Comparison of ENCODE assay signal across 8 cellular contexts in the genomic region with DNA sequence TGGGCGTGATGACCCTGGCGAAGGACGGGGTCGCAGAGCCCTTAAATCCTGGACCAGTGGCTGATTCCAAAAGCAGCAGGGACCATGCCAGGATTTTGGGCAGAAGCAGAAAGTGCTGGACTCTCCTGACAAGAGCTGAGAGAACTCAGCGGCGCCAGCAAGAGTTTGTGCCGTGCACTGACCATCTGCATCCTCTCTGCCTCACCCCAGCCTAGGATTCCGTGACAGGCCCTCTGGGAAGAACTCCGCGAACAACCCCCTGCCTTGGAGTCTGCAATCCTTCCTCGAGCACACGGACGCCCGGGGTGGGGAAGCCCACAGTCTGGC. TPM values are rescaled to one million over a fixed set of nuclear protein-coding genes. Genes with fewer than 3 reads are reported as not detected.
DNase-seq lines count a peak whose midpoint lies in the region; ATAC-seq and TF ChIP-seq lines count a peak whose summit lies in the region.

No MANE protein-coding gene starts in this region.

- H3K4me3 ChIP-seq in mammary epithelial cell (replicated peaks in 1 of 3; ENCODE audit: insufficient read depth in 1 of 3, low read depth in 2 of 3, low read length in 3 of 3) = peak overlapping the region; percentile 67 to 88 (median 72)
- peak overlapping the region; percentile 56 to 98 for H3K4me3 ChIP-seq in mesenchymal stem cell (ENCODE audit: insufficient read depth in 1 of 2, low read depth in 1 of 2, low read length in 2 of 2)
- peak overlapping the region; percentile 79 to 91 for H3K4me3 ChIP-seq in uterus

- H3K18ac ChIP-seq in mesenchymal stem cell (ENCODE audit: low read depth in 1 of 2, low read length in 2 of 2) = peak overlapping the region in 1 of 2 experiments; percentile 1

- no peak overlapping the region for H2BK120ac ChIP-seq in mesenchymal stem cell (ENCODE audit: low read depth, low read length)

- peak overlapping the region in 1 of 2 experiments; percentile 19 for H3K4ac ChIP-seq in mesenchymal stem cell (ENCODE audit: low read depth in 1 of 2, low read length in 2 of 2)

- H4K91ac ChIP-seq in mesenchymal stem cell (ENCODE audit: low read length) = no peak overlapping the region

- peak overlapping the region; percentile 89 for H3K4me2 ChIP-seq in mammary epithelial cell (ENCODE audit: insufficient read depth, low read depth, low read length)
- H3K4me2 ChIP-seq in mesenchymal stem cell (ENCODE audit: low read length, poor library complexity, severe bottlenecking) = peak overlapping the region; percentile 87

- BruUV-seq in mammary epithelial cell (replicated peaks; lab: Mats Ljungman, UMichigan) = no TSS peak

- peaks cover 22% of the 10 kb centered on the region for H3K4me1 Mint-ChIP-seq in activated naive CD4-positive, alpha-beta T cell treated with anti-CD3 and anti-CD28 coated beads, Interleukin-2, amount 10 ng/mL, durations not matched to agents 7 days and 5 days

- H2BK12ac ChIP-seq in mesenchymal stem cell (ENCODE audit: low read length in 2 of 2) = no peak overlapping the region

- H3K27me3 ChIP-seq in mammary epithelial cell (ENCODE audit: insufficient read depth, low read length) (no peaks in the 10 kb centered on the region), mesenchymal stem cell (ENCODE audit: control insufficient read depth in 1 of 2, insufficient read depth in 1 of 2, low read length in 2 of 2) (peaks cover 1 to 3% of the 10 kb centered on the region in 2 experiments), uterus (no peaks in the 10 kb centered on the region)

- in situ Hi-C loops in mammary epithelial cell (cut with MboI; ENCODE audit: low sequenced_read_pairs in 2 of 2) = no loop called here

- H2AK5ac ChIP-seq in mesenchymal stem cell (ENCODE audit: low read length, severe bottlenecking) = no peak overlapping the region

- no peak overlapping the region for H2BK5ac ChIP-seq in mesenchymal stem cell (ENCODE audit: low read depth, low read length, poor library complexity, severe bottlenecking)

- peak overlapping the region; percentile 73 for H3K27ac Mint-ChIP-seq in activated naive CD4-positive, alpha-beta T cell treated with anti-CD3 and anti-CD28 coated beads, Interleukin-2, amount 10 ng/mL, durations not matched to agents 7 days and 5 days

- DNase-seq in activated naive CD4-positive, alpha-beta T cell treated with anti-CD3 and anti-CD28 coated beads, Interleukin-2, amount 10 ng/mL, durations not matched to agents 7 days and 5 days = no peak
- DNase-seq in activated naive CD4-positive, alpha-beta T cell treated with Interleukin-2 at 50 U/mL for 16 hours = no peak
- DNase-seq in mammary epithelial cell = no peak
- no peak for DNase-seq in mesenchymal stem cell
- DNase-seq in uterus = no peak
- DNase-seq in NCI-H187 (lab: John Stamatoyannopoulos, UW) = no peak
- DNase-seq in activated CD8-positive, alpha-beta memory T cell treated with anti-CD3 and anti-CD28 coated beads for 24 hours = no peak

- CTCF ChIA-PET in activated naive CD4-positive, alpha-beta T cell treated with anti-CD3 and anti-CD28 coated beads, Interleukin-2, amount 10 ng/mL, durations not matched to agents 7 days and 5 days (lab: Charles Lee) = no interaction called here
- CTCF ChIA-PET in mammary epithelial cell (lab: Charles Lee; ENCODE audit: low non-redundant PET) = no interaction called here

- no peak for TF ChIP-seq CTCF in mammary epithelial cell (conservative IDR thresholded peaks at IDR 0.05 in 1 of 2, IDR thresholded peaks at IDR 0.05 in 1 of 2; ENCODE audit: extremely low read depth in 1 of 2, insufficient read depth in 1 of 2, low read depth in 1 of 2, low read length in 2 of 2)
- TF ChIP-seq CTCF in uterus (IDR thresholded peaks at IDR 0.05) = no peak

- H3K4me1 ChIP-seq in mammary epithelial cell (ENCODE audit: insufficient read depth, low read length) (peaks cover 3% of the 10 kb centered on the region), mesenchymal stem cell (ENCODE audit: control insufficient read depth, insufficient read depth, low read depth, low read length) (peaks cover 11% of the 10 kb centered on the region), uterus (peaks cover 7 to 8% of the 10 kb centered on the region in 2 donors)

- H3K23ac ChIP-seq in mesenchymal stem cell (ENCODE audit: low read length in 2 of 2) = no peak overlapping the region

- H3K79me2 ChIP-seq in mammary epithelial cell (ENCODE audit: insufficient read depth, low read length) = peaks cover 20% of the 10 kb centered on the region

- no peak for ATAC-seq in HG03039 (IDR thresholded peaks at IDR 0.05; ENCODE audit: unreplicated experiment)

- peaks cover 12% of the 10 kb centered on the region for H3K36me3 Mint-ChIP-seq in activated naive CD4-positive, alpha-beta T cell treated with anti-CD3 and anti-CD28 coated beads, Interleukin-2, amount 10 ng/mL, durations not matched to agents 7 days and 5 days

- peaks cover 29% of the 10 kb centered on the region for H3K79me1 ChIP-seq in mesenchymal stem cell (replicated peaks; ENCODE audit: low read length, poor library complexity, severe bottlenecking)

- intact Hi-C loops in mammary epithelial cell (cut with micrococcal nuclease) = loop anchor here (1.0 to 2.0 kb wide), 2 partner anchors 22 to 33 kb away; no protein-coding TSS in a partner anchor
- intact Hi-C loops in uterus (cut with DNase I; ENCODE audit: low total_unique reads) = no loop called here

- H3K9me3 ChIP-seq in mammary epithelial cell (replicated peaks; ENCODE audit: insufficient read depth, low read length) (no peaks in the 10 kb centered on the region), mesenchymal stem cell (ENCODE audit: control insufficient read depth, low read length) (peaks cover 3% of the 10 kb centered on the region), uterus (no peaks in the 10 kb centered on the region)

- no peaks in the 10 kb centered on the region for H3K9me3 Mint-ChIP-seq in activated naive CD4-positive, alpha-beta T cell treated with anti-CD3 and anti-CD28 coated beads, Interleukin-2, amount 10 ng/mL, durations not matched to agents 7 days and 5 days

- no peak overlapping the region for H2BK15ac ChIP-seq in mesenchymal stem cell (ENCODE audit: low read depth, poor library complexity, severe bottlenecking)

- dilution Hi-C loops in mammary epithelial cell (cut with HindIII; ENCODE audit: low sequenced_read_pairs) = no loop called here

- peaks cover 11% of the 10 kb centered on the region for H3K27me3 Mint-ChIP-seq in activated naive CD4-positive, alpha-beta T cell treated with anti-CD3 and anti-CD28 coated beads, Interleukin-2, amount 10 ng/mL, durations not matched to agents 7 days and 5 days

- peak overlapping the region; percentile 87 for H3K4me3 Mint-ChIP-seq in activated naive CD4-positive, alpha-beta T cell treated with anti-CD3 and anti-CD28 coated beads, Interleukin-2, amount 10 ng/mL, durations not matched to agents 7 days and 5 days

- H4K20me1 ChIP-seq in mammary epithelial cell (ENCODE audit: insufficient read depth, low read length) = no peaks in the 10 kb centered on the region

- H3K9ac ChIP-seq in mammary epithelial cell (ENCODE audit: insufficient read depth, low read length) (no peak overlapping the region), mesenchymal stem cell (ENCODE audit: low read length) (peak overlapping the region; percentile 98)

- H3K36me3 ChIP-seq in mammary epithelial cell (ENCODE audit: insufficient read depth, low read length) (peaks cover 6% of the 10 kb centered on the region), mesenchymal stem cell (ENCODE audit: control insufficient read depth in 1 of 2, insufficient read depth in 2 of 2, low read depth in 1 of 2, low read length in 2 of 2) (peaks cover 22 to 28% of the 10 kb centered on the region in 2 experiments), uterus (no peaks in the 10 kb centered on the region)

- peak overlapping the region; percentile 79 for H2AFZ ChIP-seq in mammary epithelial cell (ENCODE audit: low read depth, low read length)
- H2AFZ ChIP-seq in mesenchymal stem cell (ENCODE audit: low read depth, low read length) = peak overlapping the region; percentile 97

- peak overlapping the region; percentile 29 for H4K8ac ChIP-seq in mesenchymal stem cell (ENCODE audit: low read length)

- H3K27ac ChIP-seq in mammary epithelial cell (ENCODE audit: insufficient read depth, low read depth, low read length) = no peak overlapping the region
- no peak overlapping the region for H3K27ac ChIP-seq in mesenchymal stem cell (ENCODE audit: low read length, poor library complexity, severe bottlenecking)
- peak overlapping the region; percentile 76 to 83 for H3K27ac ChIP-seq in uterus

- TF ChIP-seq POLR2A in uterus (IDR thresholded peaks at IDR 0.05) = no peak

- WGBS in mammary epithelial cell (ENCODE audit: low coverage, missing lambda C conversion rate) = 2% methylated on average over 7 of the region's 14 CpGs
- 61% methylated on average over 14 of the region's 14 CpGs for WGBS in mesenchymal stem cell

- no peak overlapping the region for H3K14ac ChIP-seq in mesenchymal stem cell (ENCODE audit: low read length in 2 of 2)

RNA-seq across cellular contexts. Expression of a gene that starts 0.6 kb away (rescaled TPM):
- total RNA-seq in mammary epithelial cell = 100 to 1,000 TPM; 144 to 163 TPM
- 125 TPM for polyA plus RNA-seq in mammary epithelial cell
- 72.1 TPM for polyA minus RNA-seq in mammary epithelial cell
- 65.0 TPM for polyA plus RNA-seq in mesenchymal stem cell (2013, experiment 1 of 2)
- polyA plus RNA-seq in mesenchymal stem cell (2013, experiment 2 of 2) = 60.8 TPM
- 100 to 1,000 TPM in 3 of 4 donors, 10 to 100 TPM in 1; 75.6 to 207 (median 142) TPM for total RNA-seq in uterus

RNA-seq across cellular contexts. Expression of a gene that starts 22.5 kb away (rescaled TPM):
- total RNA-seq in mammary epithelial cell = 1,000 to 10,000 TPM; 1,123 to 1,562 TPM
- polyA plus RNA-seq in mammary epithelial cell = 1,992 TPM
- polyA minus RNA-seq in mammary epithelial cell = 2,016 TPM
- polyA plus RNA-seq in mesenchymal stem cell (2013, experiment 1 of 2) = 535 TPM
- polyA plus RNA-seq in mesenchymal stem cell (2013, experiment 2 of 2) = 543 TPM
- total RNA-seq in uterus = 100 to 1,000 TPM; 410 to 885 (median 651) TPM

RNA-seq across cellular contexts. Expression of a gene that starts 23.6 kb away (rescaled TPM):
- total RNA-seq in mammary epithelial cell (10 to 100 TPM in 1 of 2 donors, 1 to 10 TPM in 1; 4.2 to 13.4 TPM), uterus (1 to 10 TPM in 2 of 4 donors, not detected in 2; 3.5 to 7.6 TPM)
- 4.8 TPM for polyA plus RNA-seq in mammary epithelial cell
- polyA minus RNA-seq in mammary epithelial cell = not detected
- 6.9 TPM for polyA plus RNA-seq in mesenchymal stem cell (2013, experiment 1 of 2)
- polyA plus RNA-seq in mesenchymal stem cell (2013, experiment 2 of 2) = 6.6 TPM

RNA-seq across cellular contexts. Expression of a gene that starts 33.5 kb away (rescaled TPM):
- not detected for total RNA-seq in mammary epithelial cell
- polyA plus RNA-seq in mammary epithelial cell = not detected
- not detected for polyA minus RNA-seq in mammary epithelial cell
- polyA plus RNA-seq in mesenchymal stem cell (2013, experiment 1 of 2) = not detected
- polyA plus RNA-seq in mesenchymal stem cell (2013, experiment 2 of 2) = not detected
- total RNA-seq in uterus = not detected

RNA-seq across cellular contexts. Expression of a gene that starts 44.4 kb away (rescaled TPM):
- total RNA-seq in mammary epithelial cell (under 1 TPM in 1 of 2 donors, not detected in 1; 0.24 TPM), uterus (not detected)
- polyA plus RNA-seq in mammary epithelial cell = 0.08 TPM
- polyA minus RNA-seq in mammary epithelial cell = not detected
- not detected for polyA plus RNA-seq in mesenchymal stem cell (2013, experiment 1 of 2)
- polyA plus RNA-seq in mesenchymal stem cell (2013, experiment 2 of 2) = not detected

Comparison
In these comparisons a context has a peak if more than half of its experiments do, and no peak if none do; other contexts are left out.
1. H3K27ac ChIP-seq: peak in uterus (2 of 2); none in mammary epithelial cell (single experiment) and mesenchymal stem cell (single experiment).
2. Peak in every context shown above with its lines, with median percentiles within 50 percentile points of each other: H3K4me3 ChIP-seq.